Comparison of ENCODE assay signal across 13 cellular contexts in genomic region chr1:109877776-109878175, GRCh38. TPM values are rescaled to one million over a fixed set of nuclear protein-coding genes. Genes with fewer than 3 reads are reported as not detected.
A peak's percentile ranks its signal among the peaks of the same experiment; 100 is the strongest.
DNase-seq lines count a peak whose midpoint lies in the region; ATAC-seq, FAIRE-seq and TF ChIP-seq lines count a peak whose summit lies in the region.
"Had no signal": no experiment of that assay in that cellular context is flagged by ENCODE, and none has a peak within 500 bp of the region (broad histone marks: within the 10 kb centered on the region; RNA-seq: fewer than 3 reads in every experiment).

No MANE protein-coding gene starts in this region.

- TF ChIP-seq EP300 in A549 (IDR thresholded peaks at IDR 0.05), result no peak

- peak overlapping the region; percentile 46 for H3K9ac ChIP-seq in SK-N-MC (ENCODE audit: insufficient read length)
- no peak overlapping the region for H3K9ac ChIP-seq in fibroblast of lung (ENCODE audit: insufficient read depth, low read length)

- CTCF ChIA-PET in A549 (lab: Yijun Ruan, JAX) (interaction anchor here (1.1 to 1.9 kb wide), 11 partner anchors 11 to 107 kb away, joined by 3 to 5 read pairs (median 4); partner anchors contain the start of gene AHCYL1), A673 (lab: Charles Lee) (no interaction called here)

- no peak overlapping the region for H3K4me3 ChIP-seq in A549
- peak overlapping the region; percentile 62 for H3K4me3 ChIP-seq in SK-N-MC
- H3K4me3 ChIP-seq in fibroblast of lung (replicated peaks in 1 of 4; ENCODE audit: control extremely low read depth in 1 of 4, insufficient read depth in 1 of 4, low read depth in 3 of 4, low read length in 4 of 4), result no peak overlapping the region
- no peak overlapping the region for H3K4me3 ChIP-seq in A673 (ENCODE audit: low read depth, low read length, poor library complexity, severe bottlenecking)

- no TSS peak for BruUV-seq in A673 (replicated peaks; lab: Mats Ljungman, UMichigan)

- TF ChIP-seq CTCF in A549 (IDR thresholded peaks at IDR 0.05) (no peak), fibroblast of lung (conservative IDR thresholded peaks at IDR 0.05 in 1 of 2, IDR thresholded peaks at IDR 0.05 in 1 of 2; ENCODE audit: low read depth in 1 of 2, low read length in 2 of 2) (no peak), A673 (conservative IDR thresholded peaks at IDR 0.05; ENCODE audit: low read depth, low read length) (no peak)

- H4K20me1 ChIP-seq in fibroblast of lung (ENCODE audit: control insufficient read depth, extremely low read depth, insufficient read depth, low read length), result no peaks in the 10 kb centered on the region

- FAIRE-seq in A549 (lab: Jason Lieb, UNC) (no peak), H54 (lab: Jason Lieb, UNC) (no peak)
- FAIRE-seq: HTR-8/SVneo had no signal

- no peaks in the 10 kb centered on the region for H3K79me2 ChIP-seq in fibroblast of lung (ENCODE audit: control insufficient read depth, insufficient read depth, low read length)

- no peak for TF ChIP-seq RAD21 in A549 (conservative IDR thresholded peaks at IDR 0.05 in 1 of 2, IDR thresholded peaks at IDR 0.05 in 1 of 2)

- H2AFZ ChIP-seq in fibroblast of lung (ENCODE audit: low read length), result peak overlapping the region; percentile 71

- TF ChIP-seq POLR2A in A549 (IDR thresholded peaks at IDR 0.05; ENCODE audit: low read length), result no peak
- TF ChIP-seq POLR2A in H54 (IDR thresholded peaks at IDR 0.05; ENCODE audit: low read depth, low read length), result no peak

- H3K9me3 ChIP-seq in A549 (no peaks in the 10 kb centered on the region), SK-N-MC (ENCODE audit: low read depth, low read length) (no peaks in the 10 kb centered on the region), fibroblast of lung (ENCODE audit: control insufficient read depth, insufficient read depth, low read depth, low read length) (no peaks in the 10 kb centered on the region), A673 (ENCODE audit: low read depth, low read length, poor library complexity, severe bottlenecking) (no peaks in the 10 kb centered on the region)

- H3K27me3 ChIP-seq in fibroblast of lung (ENCODE audit: control insufficient read depth, insufficient read depth, low read length) (no peaks in the 10 kb centered on the region), A673 (replicated peaks; ENCODE audit: insufficient read depth, low read depth, low read length, poor library complexity) (no peaks in the 10 kb centered on the region)

- H3K4me2 ChIP-seq in A549 (peak overlapping the region; percentile 59), fibroblast of lung (ENCODE audit: extremely low read depth, insufficient read depth, low read length) (peak overlapping the region; percentile 60)

- intact Hi-C loops in posterior vena cava (cut with DNase I), result loop anchor here (5.0 to 10.0 kb wide), 2 partner anchors 53 to 55 kb away; no protein-coding TSS in a partner anchor
- intact Hi-C loops in A673 (cut with micrococcal nuclease; ENCODE audit: unreplicated experiment), result no loop called here

- ATAC-seq in A549 (no peak; a peak in 1 of 6 replicates), HG02981 (IDR thresholded peaks at IDR 0.05; ENCODE audit: unreplicated experiment) (no peak)
- ATAC-seq: activated CD8-positive, alpha-beta T cell treated with anti-CD3 and anti-CD28 coated beads for 36 hours had no signal

- H3K4me1 ChIP-seq in A549, result peaks cover 63% of the 10 kb centered on the region
- H3K4me1 ChIP-seq in fibroblast of lung (ENCODE audit: control insufficient read depth, extremely low read depth, insufficient read depth, low read length), result peaks cover 15% of the 10 kb centered on the region
- H3K4me1 ChIP-seq in A673 (ENCODE audit: insufficient read depth, low read length, poor library complexity, severe bottlenecking), result no peaks in the 10 kb centered on the region

- H3K27ac ChIP-seq in A549 (peak overlapping the region; percentile 80 to 99), SK-N-MC (peak overlapping the region; percentile 85), fibroblast of lung (ENCODE audit: insufficient read depth, low read length) (peak overlapping the region; percentile 80), A673 (ENCODE audit: low read depth, low read length, poor library complexity, severe bottlenecking) (no peak overlapping the region)

- no peak for DNase-seq in A549 (ENCODE audit: low read depth in 1 of 2, low spot score in 1 of 2)
- DNase-seq in SK-N-MC (ENCODE audit: low read depth, low spot score), result no peak
- no peak for DNase-seq in fibroblast of lung (ENCODE audit: low read depth in 2 of 2)
- DNase-seq in posterior vena cava (ENCODE audit: low spot score), result peak; percentile 5
- DNase-seq in DMS53 treated with DMSO at 0.1 percent for 48 hours (lab: John Stamatoyannopoulos, UW; ENCODE audit: unreplicated experiment), result no peak
- no peak for DNase-seq in A673 (ENCODE audit: low spot score)
- no peak for DNase-seq in H54 (ENCODE audit: insufficient read length, low spot score)
- DNase-seq: activated CD8-positive, alpha-beta T cell treated with anti-CD3 and anti-CD28 coated beads for 36 hours; AML-193; NCI-H2081; SHP77 had no signal

- 67% methylated on average over 3 of the region's 3 CpGs for WGBS in A549 (ENCODE audit: missing lambda C conversion rate)

- POLR2A ChIA-PET in A549 (lab: Yijun Ruan, JAX), result interaction anchor here (1.4 to 1.8 kb wide), 2 partner anchors 15 to 35 kb away, joined by 3 to 5 read pairs; no protein-coding TSS in a partner anchor
- POLR2A ChIA-PET in A673 (lab: Charles Lee; ENCODE audit: low non-redundant PET), result no interaction called here

- H3K36me3 ChIP-seq in SK-N-MC (ENCODE audit: insufficient read depth, low read length) (no peaks in the 10 kb centered on the region), fibroblast of lung (ENCODE audit: control insufficient read depth, insufficient read depth, low read length) (no peaks in the 10 kb centered on the region), A673 (ENCODE audit: insufficient read depth, low read length, poor library complexity, severe bottlenecking) (no peaks in the 10 kb centered on the region)

TF ChIP-seq in A549, 52 proteins besides CTCF, POLR2A, EP300 and RAD21:
- no peak for TF ChIP-seq JUN (IDR thresholded peaks at IDR 0.05)
- TF ChIP-seq HOXB13 (CRISPR knock-in tag; IDR thresholded peaks at IDR 0.05; ENCODE audit: low read depth), result no peak
- TF ChIP-seq CBX2 (IDR thresholded peaks at IDR 0.05; ENCODE audit: borderline replicate concordance, low read depth), result no peak
- TF ChIP-seq HEYL (CRISPR knock-in tag; IDR thresholded peaks at IDR 0.05), result no peak
- TF ChIP-seq CBX8 (IDR thresholded peaks at IDR 0.05), result no peak
- TF ChIP-seq ATOH8 (CRISPR knock-in tag; IDR thresholded peaks at IDR 0.05; ENCODE audit: low read depth), result no peak

RNA-seq across cellular contexts. Expression of gene CSF1, which starts 32.9 kb away (rescaled TPM):
- polyA plus RNA-seq in A549 (2011; rRNA removed) (36.3 and 45.7 TPM in 2 replicates), A549 (2017; fragmentation: RNase III; extraction: RNeasy Plus Mini Kit Qiagen cat#74134 plus additional on column Dnase treatment) (35.1 to 42.4 TPM (median 37.5 TPM) in 3 replicates), fibroblast of lung (28.6 and 40.4 TPM in 2 replicates)
- 40.0 and 56.5 TPM in 2 replicates for polyA plus RNA-seq in A549 (2012; cell fraction: cytosol; rRNA removed)
- 84.0 and 105 TPM in 2 replicates for polyA plus RNA-seq in A549 (2012; cell fraction: nucleus; rRNA removed)
- polyA minus RNA-seq in A549 (2011; rRNA and poly(A)+ RNA removed), result 32.5 and 34.0 TPM in 2 replicates
- total RNA-seq in fibroblast of lung (29.0 and 48.9 TPM in 2 replicates), posterior vena cava (10 to 100 TPM; 64.1 to 68.7 TPM), A673 (2021) (4.9 and 7.2 TPM in 2 replicates)
- polyA plus RNA-seq in fibroblast of lung (2012), result 23.3 and 29.5 TPM in 2 replicates
- 36.1 and 52.1 TPM in 2 replicates for polyA minus RNA-seq in fibroblast of lung (ENCODE audit: low replicate concordance)
